Comparison of ENCODE assay signal across 21 cellular contexts in the genomic region with DNA sequence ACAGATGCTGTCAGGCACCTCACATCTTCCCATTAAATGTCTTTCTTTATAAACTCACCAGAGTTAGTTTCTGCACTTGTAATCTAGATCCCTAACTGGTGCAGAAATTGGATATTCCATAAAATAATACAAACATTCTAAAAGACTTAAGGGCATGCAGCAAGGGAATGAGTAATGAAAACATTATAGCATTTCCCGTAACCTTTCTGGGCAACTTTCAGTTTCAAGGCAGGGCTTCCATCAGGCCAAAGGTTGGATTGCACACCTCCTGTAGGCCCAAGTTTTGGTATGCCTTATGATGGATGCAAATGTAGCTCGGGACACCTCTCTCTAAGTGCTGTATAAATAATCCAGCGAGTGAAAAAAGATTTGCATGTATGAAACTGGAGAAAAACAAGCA.
DNase-seq lines count a peak whose midpoint lies in the region; ATAC-seq, FAIRE-seq and TF ChIP-seq lines count a peak whose summit lies in the region.
"Had no signal": no experiment of that assay in that cellular context is flagged by ENCODE, and none has a peak within 500 bp of the region (broad histone marks: within the 10 kb centered on the region; RNA-seq: fewer than 3 reads in every experiment).

No MANE protein-coding gene starts in this region.

- H3K9me3 ChIP-seq in T-helper 17 cell (ENCODE audit: control insufficient read depth, low read length, poor library complexity, severe bottlenecking) (no peaks in the 10 kb centered on the region), fibroblast of lung (ENCODE audit: control insufficient read depth, insufficient read depth, low read depth, low read length) (no peaks in the 10 kb centered on the region), skeletal muscle satellite cell (replicated peaks; ENCODE audit: low read length) (no peaks in the 10 kb centered on the region)
- H3K9me3 ChIP-seq: BE2C, neutrophil, sigmoid colon, thoracic aorta had no signal

- H3K4me3 ChIP-seq in fibroblast of lung (replicated peaks in 1 of 4; ENCODE audit: control extremely low read depth in 1 of 4, insufficient read depth in 1 of 4, low read depth in 3 of 4, low read length in 4 of 4) (no peak overlapping the region), skeletal muscle satellite cell (ENCODE audit: low read length) (peak overlapping the region; percentile 35)
- H3K4me3 ChIP-seq: K562, sigmoid colon, thoracic aorta had no signal

- no peak for FAIRE-seq in GM19239 (lab: Jason Lieb, UNC)
- FAIRE-seq: D721Med, K562 had no signal

- H3K4me2 ChIP-seq in fibroblast of lung (ENCODE audit: extremely low read depth, insufficient read depth, low read length), result no peak overlapping the region
- H3K4me2 ChIP-seq in skeletal muscle satellite cell (ENCODE audit: low read length), result peak overlapping the region; percentile 53

- H3K4me1 ChIP-seq in fibroblast of lung (ENCODE audit: control insufficient read depth, extremely low read depth, insufficient read depth, low read length) (no peaks in the 10 kb centered on the region), skeletal muscle satellite cell (ENCODE audit: control insufficient read depth, insufficient read depth, low read length) (peaks cover 27% of the 10 kb centered on the region)
- H3K4me1 ChIP-seq: BE2C had no signal

- H3K9me3 Mint-ChIP-seq in HFFc6, result peaks cover 9% of the 10 kb centered on the region; the same call in 1 of the 2 replicates

- no peak overlapping the region for H3K27ac Mint-ChIP-seq in HFFc6
- H3K27ac Mint-ChIP-seq in T-helper 17 cell, result peak overlapping the region; percentile 24
- H3K27ac Mint-ChIP-seq: activated naive CD4-positive, alpha-beta T cell treated with anti-CD3 and anti-CD28 coated beads for 36 hours had no signal

- H3K27me3 Mint-ChIP-seq in HFFc6 (ENCODE audit: insufficient read depth) (peaks cover 2% of the 10 kb centered on the region; the same call in 1 of the 2 replicates), T-helper 17 cell (no peaks in the 10 kb centered on the region)

- H3K4me3 Mint-ChIP-seq in HFFc6, result peak overlapping the region; percentile 49; the same call in 1 of the 2 replicates
- no peak overlapping the region for H3K4me3 Mint-ChIP-seq in T-helper 17 cell
- H3K4me3 Mint-ChIP-seq: activated naive CD4-positive, alpha-beta T cell treated with anti-CD3 and anti-CD28 coated beads for 36 hours had no signal

- H3K79me2 ChIP-seq in fibroblast of lung (ENCODE audit: control insufficient read depth, insufficient read depth, low read length), result no peaks in the 10 kb centered on the region

- H3K27ac ChIP-seq in fibroblast of lung (ENCODE audit: insufficient read depth, low read length), result no peak overlapping the region
- H3K27ac ChIP-seq: neutrophil, thoracic aorta had no signal

- H2AFZ ChIP-seq in fibroblast of lung (ENCODE audit: low read length), result no peak overlapping the region

- H3K27me3 ChIP-seq in fibroblast of lung (ENCODE audit: control insufficient read depth, insufficient read depth, low read length), result no peaks in the 10 kb centered on the region
- no peaks in the 10 kb centered on the region for H3K27me3 ChIP-seq in skeletal muscle satellite cell (ENCODE audit: control insufficient read depth, insufficient read depth, low read length)
- H3K27me3 ChIP-seq: BE2C, neutrophil, sigmoid colon had no signal

- TF ChIP-seq CTCF in HFFc6 (IDR thresholded peaks at IDR 0.05) (no peak), fibroblast of lung (conservative IDR thresholded peaks at IDR 0.05 in 1 of 2, IDR thresholded peaks at IDR 0.05 in 1 of 2; ENCODE audit: low read depth in 1 of 2, low read length in 2 of 2) (no peak)

- H3K4me1 Mint-ChIP-seq in HFFc6 (ENCODE audit: low read depth) (peaks cover 33% of the 10 kb centered on the region), T-helper 17 cell (no peaks in the 10 kb centered on the region)

- no peaks in the 10 kb centered on the region for H3K36me3 Mint-ChIP-seq in HFFc6 (ENCODE audit: low read depth)
- H3K36me3 Mint-ChIP-seq in T-helper 17 cell (ENCODE audit: low read depth), result no peaks in the 10 kb centered on the region

- DNase-seq in HFFc6 (no peak), T-helper 17 cell (no peak), fibroblast of lung (ENCODE audit: low read depth in 2 of 2) (peak; percentile 31 to 81), NCI-H2227 treated with DMSO at 0.1 percent for 48 hours (lab: John Stamatoyannopoulos, UW) (no peak), GM19238 (ENCODE audit: insufficient read length, low spot score) (no peak), GM19239 (ENCODE audit: insufficient read length, low spot score) (no peak)
- DNase-seq: activated naive CD4-positive, alpha-beta T cell treated with anti-CD3 and anti-CD28 coated beads for 36 hours; BE2C; hypothalamus; kidney glomerular epithelial cell; NCI-H1092 treated with DMSO at 0.1 percent for 48 hours; Right ventricle myocardium superior; sigmoid colon; stimulated activated CD4-positive, alpha-beta T cell treated with anti-CD3 and anti-CD28 coated beads, Interleukin-4, amount 100 ng/mL, for 4 hours; T-helper 2 cell had no signal

- no peak overlapping the region for H3K9ac ChIP-seq in fibroblast of lung (ENCODE audit: insufficient read depth, low read length)
- no peak overlapping the region for H3K9ac ChIP-seq in skeletal muscle satellite cell (ENCODE audit: low read depth, low read length)

- no peaks in the 10 kb centered on the region for H4K20me1 ChIP-seq in fibroblast of lung (ENCODE audit: control insufficient read depth, extremely low read depth, insufficient read depth, low read length)

- no peak for ATAC-seq in T-helper 17 cell
- ATAC-seq: activated CD4-positive, CD25-positive, alpha-beta regulatory T cell treated with anti-CD3 and anti-CD28 coated beads, Interleukin-2, amount 50 U/mL, for 24 hours; K562 had no signal

- H3K36me3 ChIP-seq in fibroblast of lung (ENCODE audit: control insufficient read depth, insufficient read depth, low read length) (no peaks in the 10 kb centered on the region), skeletal muscle satellite cell (ENCODE audit: insufficient read depth, low read length) (no peaks in the 10 kb centered on the region)
- H3K36me3 ChIP-seq: BE2C, neutrophil, sigmoid colon, thoracic aorta had no signal

Comparison
In these comparisons a context has a peak if more than half of its experiments do, and no peak if none do; other contexts are left out.
1. DNase-seq: peak in fibroblast of lung (2 of 2); none in HFFc6 (single experiment), T-helper 17 cell (0 of 3), NCI-H2227 treated with DMSO at 0.1 percent for 48 hours (single experiment), GM19238 (single experiment) and GM19239 (single experiment).